28 cellular contexts compared by ENCODE assay signal in genomic region chr15:87871130-87871737, GRCh38.
DNase-seq lines count a peak whose midpoint lies in the region; FAIRE-seq and TF ChIP-seq lines count a peak whose summit lies in the region.
"Had no signal": no experiment of that assay in that cellular context is flagged by ENCODE, and none has a peak within 500 bp of the region (broad histone marks: within the 10 kb centered on the region; RNA-seq: fewer than 3 reads in every experiment).

No MANE protein-coding gene starts in this region.

- no peak for TF ChIP-seq CTCF in fibroblast of mammary gland (conservative IDR thresholded peaks at IDR 0.05; ENCODE audit: control insufficient read depth, insufficient read depth, low read depth, low read length)

- H3K27me3 Mint-ChIP-seq in activated T-helper 2 cell treated with anti-CD3 and anti-CD28 coated beads, Interferon-gamma antibody, Interleukin-2, Interleukin-4, amounts not matched to agents 10 μg/mL and 5 μg/mL and 100 μg/mL, durations not matched to agents 14 hours and 24 hours and 36 hours (ENCODE audit: low read depth) = no peaks in the 10 kb centered on the region
- H3K27me3 Mint-ChIP-seq: activated CD4-positive, alpha-beta T cell treated with anti-CD3 and anti-CD28 coated beads for 36 hours had no signal

- intact Hi-C loops in activated T-helper 2 cell treated with anti-CD3 and anti-CD28 coated beads, Interferon-gamma antibody, Interleukin-2, Interleukin-4, amounts not matched to agents 10 μg/mL and 5 μg/mL and 100 μg/mL, durations not matched to agents 14 hours and 24 hours and 36 hours (cut with micrococcal nuclease) = no loop called here

- H3K36me3 Mint-ChIP-seq in activated T-helper 2 cell treated with anti-CD3 and anti-CD28 coated beads, Interferon-gamma antibody, Interleukin-2, Interleukin-4, amounts not matched to agents 10 μg/mL and 5 μg/mL and 100 μg/mL, durations not matched to agents 14 hours and 24 hours and 36 hours (ENCODE audit: low read depth) = no peaks in the 10 kb centered on the region
- H3K36me3 Mint-ChIP-seq: type B pancreatic cell had no signal

- H3K4me3 Mint-ChIP-seq in activated T-helper 2 cell treated with anti-CD3 and anti-CD28 coated beads, Interferon-gamma antibody, Interleukin-2, Interleukin-4, amounts not matched to agents 10 μg/mL and 5 μg/mL and 100 μg/mL, durations not matched to agents 14 hours and 24 hours and 36 hours (ENCODE audit: low read depth) = no peak overlapping the region
- H3K4me3 Mint-ChIP-seq: activated CD4-positive, alpha-beta T cell treated with anti-CD3 and anti-CD28 coated beads for 36 hours; activated T-cell treated with anti-CD3 and anti-CD28 coated beads, Interleukin-2, amount 50 U/mL, for 4 hours; type B pancreatic cell had no signal

- H3K4me1 Mint-ChIP-seq in activated T-helper 2 cell treated with anti-CD3 and anti-CD28 coated beads, Interferon-gamma antibody, Interleukin-2, Interleukin-4, amounts not matched to agents 10 μg/mL and 5 μg/mL and 100 μg/mL, durations not matched to agents 14 hours and 24 hours and 36 hours (ENCODE audit: low read depth) = no peaks in the 10 kb centered on the region
- H3K4me1 Mint-ChIP-seq: activated CD4-positive, alpha-beta T cell treated with anti-CD3 and anti-CD28 coated beads for 36 hours had no signal

- H3K9me3 Mint-ChIP-seq in activated T-helper 2 cell treated with anti-CD3 and anti-CD28 coated beads, Interferon-gamma antibody, Interleukin-2, Interleukin-4, amounts not matched to agents 10 μg/mL and 5 μg/mL and 100 μg/mL, durations not matched to agents 14 hours and 24 hours and 36 hours = no peaks in the 10 kb centered on the region
- H3K9me3 Mint-ChIP-seq: activated T-cell treated with anti-CD3 and anti-CD28 coated beads, Interleukin-2, amount 50 U/mL, for 4 hours; type B pancreatic cell had no signal

- no peak for FAIRE-seq in RCC 7860 (lab: Jason Lieb, UNC)
- FAIRE-seq: A204.1, TTC549 had no signal

- H3K4me3 ChIP-seq in fibroblast of mammary gland (ENCODE audit: control insufficient read depth, low read depth, low read length) = no peak overlapping the region
- H3K4me3 ChIP-seq: BLaER1 treated with 17β-estradiol and CSF1 and Interleukin-3, amounts not matched to agents 10 nM and 100 nM; PC-9; psoas muscle had no signal

- H3K27ac Mint-ChIP-seq in activated T-helper 2 cell treated with anti-CD3 and anti-CD28 coated beads, Interferon-gamma antibody, Interleukin-2, Interleukin-4, amounts not matched to agents 10 μg/mL and 5 μg/mL and 100 μg/mL, durations not matched to agents 14 hours and 24 hours and 36 hours = no peak overlapping the region
- H3K27ac Mint-ChIP-seq: activated CD4-positive, alpha-beta T cell treated with anti-CD3 and anti-CD28 coated beads for 36 hours; type B pancreatic cell had no signal

- peak; percentile 25 for DNase-seq in A172 (ENCODE audit: low spot score)
- peak; percentile 57 for DNase-seq in GM03348 (ENCODE audit: low spot score)
- peak; percentile 57 for DNase-seq in RCC 7860 (ENCODE audit: low spot score)
- peak; percentile 31 for DNase-seq in fibroblast of mammary gland (ENCODE audit: low read depth)
- DNase-seq in SKM-1 treated with dmso at 0.1 percent for 144 hours (lab: John Stamatoyannopoulos, UW; ENCODE audit: unreplicated experiment) = no peak
- DNase-seq in ecto neural progenitor cell (ENCODE audit: low spot score) = no peak
- DNase-seq in amygdala (lab: John Stamatoyannopoulos, UW) = no peak
- DNase-seq in activated T-helper 2 cell treated with anti-CD3 and anti-CD28 coated beads, Interferon-gamma antibody, Interleukin-2, Interleukin-4, amounts not matched to agents 10 μg/mL and 5 μg/mL and 100 μg/mL, durations not matched to agents 14 hours and 24 hours and 36 hours (ENCODE audit: low spot score) = no peak
- DNase-seq: activated CD4-positive, alpha-beta T cell treated with anti-CD3 and anti-CD28 coated beads for 36 hours; activated naive CD4-positive, alpha-beta T cell; activated T-cell treated with anti-CD3 and anti-CD28 coated beads, Interleukin-2, amount 50 U/mL, for 4 hours; anterior cingulate cortex; caudate nucleus; dermis blood vessel endothelial cell; DND-41; head of caudate nucleus; KBM-7; mesendoderm; NCI-H1436 treated with DMSO at 0.1 percent for 48 hours; NCI-H524; PC-9; psoas muscle; SIG-M5; T-helper 1 cell had no signal

Comparison
In these comparisons a context has a peak if more than half of its experiments do, and no peak if none do; other contexts are left out.
1. DNase-seq: peak in A172 (single experiment), GM03348 (single experiment), RCC 7860 (single experiment) and fibroblast of mammary gland (single experiment); none in SKM-1 treated with dmso at 0.1 percent for 144 hours (single experiment), ecto neural progenitor cell (single experiment), amygdala (0 of 56) and activated T-helper 2 cell treated with anti-CD3 and anti-CD28 coated beads, Interferon-gamma antibody, Interleukin-2, Interleukin-4, amounts not matched to agents 10 μg/mL and 5 μg/mL and 100 μg/mL, durations not matched to agents 14 hours and 24 hours and 36 hours (single experiment).